ENCODE assay signal across 8 cellular contexts in the genomic region with DNA sequence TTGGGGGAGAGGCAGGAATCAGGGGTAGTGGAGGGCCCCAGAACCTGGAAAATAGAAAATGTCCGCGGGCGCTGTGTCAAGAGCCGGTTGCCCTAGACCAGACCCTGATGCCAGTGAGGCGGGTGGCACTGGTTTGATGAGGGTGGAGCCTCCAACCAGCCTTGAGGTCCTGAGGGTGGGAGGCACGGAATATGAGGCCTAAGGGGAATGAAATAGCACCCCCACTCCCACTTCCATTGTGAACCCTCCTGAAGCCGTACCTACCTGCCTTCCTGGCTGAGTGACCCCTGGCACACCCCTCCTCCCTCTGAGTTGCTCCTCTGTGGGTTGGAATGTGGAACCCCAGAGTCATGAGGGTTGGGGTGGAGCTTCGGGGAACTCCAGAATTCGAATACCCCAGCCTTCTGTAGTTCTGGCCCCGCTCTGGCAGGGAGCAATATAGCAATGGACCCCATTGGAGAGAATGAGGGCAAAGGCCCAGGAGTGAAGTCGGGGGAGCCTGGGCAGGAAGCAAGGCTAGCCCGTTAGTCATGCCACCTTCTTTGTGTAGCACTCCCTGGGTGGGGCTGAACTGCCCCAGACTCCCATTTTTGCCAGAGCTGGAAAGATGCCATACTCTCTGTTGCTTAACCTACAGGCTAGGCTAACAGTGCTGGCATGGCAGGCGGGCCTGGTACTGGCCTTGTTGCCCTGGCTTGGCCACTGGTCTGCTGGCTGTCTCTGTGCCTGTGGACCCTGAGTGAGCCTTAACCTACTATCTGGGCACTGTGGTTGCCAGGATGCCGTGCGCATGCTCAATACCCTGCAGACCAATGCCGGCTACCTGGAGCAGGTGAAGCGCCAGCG. TPM values are rescaled to one million over a fixed set of nuclear protein-coding genes. Genes with fewer than 3 reads are reported as not detected.
DNase-seq lines count a peak whose midpoint lies in the region; ATAC-seq and TF ChIP-seq lines count a peak whose summit lies in the region.

No MANE protein-coding gene starts in this region.

- H3K27ac Mint-ChIP-seq in CD14-positive monocyte (peak overlapping the region; percentile 88 to 94 (median 89)), osteocyte (ENCODE audit: unreplicated experiment) (peak overlapping the region; percentile 96)

- ATAC-seq in HG03025 (IDR thresholded peaks at IDR 0.05; ENCODE audit: low FRiP score, unreplicated experiment) (peak; percentile 2), HG03045 (IDR thresholded peaks at IDR 0.05; ENCODE audit: unreplicated experiment) (no peak)

- DNase-seq in CD14-positive monocyte (ENCODE audit: low spot score) (no peak), fibroblast of mammary gland (ENCODE audit: low read depth) (peak; percentile 39), osteocyte (ENCODE audit: extremely low spot score, unreplicated experiment) (no peak), inferior parietal cortex (ENCODE audit: extremely low spot score) (no peak), NCI-H2081 treated with DMSO at 0.1 percent for 48 hours (lab: John Stamatoyannopoulos, UW) (no peak)
- DNase-seq in activated CD4-positive, alpha-beta T cell treated with anti-CD3 and anti-CD28 coated beads, Interleukin-2, amount 50 U/mL, for 1 hour, result peak; percentile 20

- TF ChIP-seq CTCF in CD14-positive monocyte (IDR thresholded peaks at IDR 0.05) (no peak), fibroblast of mammary gland (conservative IDR thresholded peaks at IDR 0.05; ENCODE audit: control insufficient read depth, insufficient read depth, low read depth, low read length) (no peak), osteocyte (IDR thresholded peaks at IDR 0.05) (no peak)

- intact Hi-C loops in CD14-positive monocyte (cut with micrococcal nuclease), result loop anchor here in 1 of 2 donors (5.0 kb wide), 2 partner anchors 34 to 64 kb away; no protein-coding TSS in a partner anchor

- H3K4me1 Mint-ChIP-seq in CD14-positive monocyte (peaks cover 32% of the 10 kb centered on the region), osteocyte (ENCODE audit: unreplicated experiment) (peaks cover 28% of the 10 kb centered on the region)

- H3K27me3 Mint-ChIP-seq in CD14-positive monocyte (ENCODE audit: low read depth in 3 of 3) (peaks cover 0 to 2% (median 0%) of the 10 kb centered on the region in 3 donors), osteocyte (ENCODE audit: unreplicated experiment) (no peaks in the 10 kb centered on the region)

- H3K9me3 Mint-ChIP-seq in CD14-positive monocyte (peaks cover 0 to 2% (median 0%) of the 10 kb centered on the region in 7 donors), osteocyte (ENCODE audit: unreplicated experiment) (no peaks in the 10 kb centered on the region)

- H3K4me3 Mint-ChIP-seq in CD14-positive monocyte (peak overlapping the region; percentile 94), osteocyte (ENCODE audit: unreplicated experiment) (peak overlapping the region; percentile 93)

- H3K36me3 Mint-ChIP-seq in CD14-positive monocyte, result peaks cover 20 to 27% of the 10 kb centered on the region in 2 donors
- peaks cover 11% of the 10 kb centered on the region for H3K36me3 Mint-ChIP-seq in osteocyte (ENCODE audit: unreplicated experiment)

- H3K4me3 ChIP-seq in fibroblast of mammary gland (ENCODE audit: control insufficient read depth, low read depth, low read length), result peak overlapping the region; percentile 92

RNA-seq across cellular contexts. Expression of gene FPGS, which starts 1.0 kb away (rescaled TPM):
- polyA plus RNA-seq in CD14-positive monocyte, result 10 to 100 TPM; 21.3 to 25.2 TPM
- total RNA-seq in osteocyte, result 58.7 and 65.1 TPM in 2 replicates

RNA-seq across cellular contexts. Expression of gene CDK9, which starts 17.9 kb away (rescaled TPM):
- polyA plus RNA-seq in CD14-positive monocyte, result 10 to 100 TPM; 24.9 to 26.4 TPM
- total RNA-seq in osteocyte, result 78.0 and 78.5 TPM in 2 replicates

RNA-seq across cellular contexts. Expression of gene SH2D3C, which starts 25.3 kb away (rescaled TPM):
- polyA plus RNA-seq in CD14-positive monocyte, result 10 to 100 TPM; 11.5 to 20.5 TPM
- 19.3 and 20.4 TPM in 2 replicates for total RNA-seq in osteocyte

RNA-seq across cellular contexts. Expression of gene ENG, which starts 50.7 kb away (rescaled TPM):
- polyA plus RNA-seq in CD14-positive monocyte, result 10 to 100 TPM; 15.7 to 26.0 TPM
- 140 and 143 TPM in 2 replicates for total RNA-seq in osteocyte

Comparison
In these comparisons a context has a peak if more than half of its experiments do, and no peak if none do; other contexts are left out.
1. DNase-seq: peak in activated CD4-positive, alpha-beta T cell treated with anti-CD3 and anti-CD28 coated beads, Interleukin-2, amount 50 U/mL, for 1 hour (single experiment) and fibroblast of mammary gland (single experiment); none in CD14-positive monocyte (single experiment), osteocyte (single experiment), inferior parietal cortex (single experiment) and NCI-H2081 treated with DMSO at 0.1 percent for 48 hours (single experiment).